Comparison of ENCODE assay signal across 13 cellular contexts in genomic region chr16:88532434-88533241, GRCh38. TPM values are rescaled to one million over a fixed set of nuclear protein-coding genes. Genes with fewer than 3 reads are reported as not detected.
A peak's percentile ranks its signal among the peaks of the same experiment; 100 is the strongest.
DNase-seq lines count a peak whose midpoint lies in the region; ATAC-seq and TF ChIP-seq lines count a peak whose summit lies in the region.
"Had no signal": no experiment of that assay in that cellular context is flagged by ENCODE, and none has a peak within 500 bp of the region (broad histone marks: within the 10 kb centered on the region; RNA-seq: fewer than 3 reads in every experiment).

No MANE protein-coding gene starts in this region.

- H3K36me3 ChIP-seq in HCT116 (ENCODE audit: control insufficient read depth in 1 of 2, insufficient read depth in 2 of 2, low read length in 2 of 2), result peaks cover 0 to 2% of the 10 kb centered on the region in 2 experiments; a peak in 1 of 4 replicates
- no peaks in the 10 kb centered on the region for H3K36me3 ChIP-seq in smooth muscle cell (ENCODE audit: low read depth)

- 88% methylated on average over 31 of the region's 37 CpGs for WGBS in smooth muscle cell (ENCODE audit: low lambda C conversion rate)

- BruUV-seq in HCT116 (replicated peaks; lab: Mats Ljungman, UMichigan), result no TSS peak

- no peaks in the 10 kb centered on the region for H3K9me3 ChIP-seq in HCT116 (ENCODE audit: control insufficient read depth in 1 of 2, insufficient read depth in 1 of 2, low read depth in 1 of 2, low read length in 2 of 2)
- H3K9me3 ChIP-seq in smooth muscle cell (replicated peaks; ENCODE audit: low read depth), result no peaks in the 10 kb centered on the region

- ATAC-seq in HCT116 (no peak), left lobe of liver (peak; percentile 9), GM21447 (IDR thresholded peaks at IDR 0.05; ENCODE audit: unreplicated experiment) (no peak), GM18505 (IDR thresholded peaks at IDR 0.05; ENCODE audit: unreplicated experiment) (no peak)
- ATAC-seq: activated T-cell treated with anti-CD3 and anti-CD28 coated beads, Interleukin-2, amount 50 U/mL, for 4 hours had no signal

- TF ChIP-seq POLR2A in HCT116 (IDR thresholded peaks at IDR 0.05; ENCODE audit: borderline replicate concordance, extremely low read depth, insufficient read depth, insufficient read length) (no peak), GM18505 (IDR thresholded peaks at IDR 0.05; ENCODE audit: borderline replicate concordance, extremely low read depth, insufficient read depth, insufficient read length) (no peak)

- H4K20me1 ChIP-seq in HCT116 (ENCODE audit: insufficient read depth) (no peaks in the 10 kb centered on the region), smooth muscle cell (ENCODE audit: low read depth) (peaks cover 18% of the 10 kb centered on the region)

- POLR2A ChIA-PET in HCT116 (lab: Charles Lee), result no interaction called here

- TF ChIP-seq RAD21 in HCT116 (IDR thresholded peaks at IDR 0.05; ENCODE audit: low read depth), result no peak

- CTCF ChIA-PET in HCT116 (lab: Charles Lee), result interaction anchor here (1.0 kb wide), 1 partner anchor 95 kb away, joined by 4 read pairs; no protein-coding TSS in a partner anchor

- H3K9me2 ChIP-seq in HCT116 (ENCODE audit: insufficient read depth), result no peaks in the 10 kb centered on the region

- TF ChIP-seq CTCF in HCT116 (IDR thresholded peaks at IDR 0.05 in 2 of 3, conservative IDR thresholded peaks at IDR 0.05 in 1 of 3; ENCODE audit: borderline replicate concordance in 1 of 3, insufficient read depth in 1 of 3, low read depth in 2 of 3, low read length in 2 of 3) (no peak), smooth muscle cell (IDR thresholded peaks at IDR 0.05; ENCODE audit: borderline replicate concordance, insufficient read depth, poor library complexity, severe bottlenecking) (no peak), GM13976 (IDR thresholded peaks at IDR 0.05; ENCODE audit: borderline replicate concordance, control extremely low read depth, extremely low read depth, insufficient read depth, missing control alignments) (no peak)

- H3K27ac ChIP-seq in HCT116 (ENCODE audit: low read depth, low read length) (no peak overlapping the region), cingulate gyrus (ENCODE audit: low read depth, low read length) (peak overlapping the region; percentile 39), smooth muscle cell (ENCODE audit: low read depth) (no peak overlapping the region)

- H3K79me2 ChIP-seq in HCT116 (ENCODE audit: insufficient read depth, low read length), result peaks cover 10% of the 10 kb centered on the region; the same call in 1 of the 2 replicates
- H3K79me2 ChIP-seq in smooth muscle cell (ENCODE audit: low read depth), result no peaks in the 10 kb centered on the region

- H3F3A ChIP-seq in smooth muscle cell (ENCODE audit: low read depth), result peaks cover 7% of the 10 kb centered on the region

- H3K27me3 ChIP-seq in HCT116 (ENCODE audit: insufficient read depth, low read length) (no peaks in the 10 kb centered on the region), smooth muscle cell (ENCODE audit: low read depth) (no peaks in the 10 kb centered on the region)

- RAD21 ChIA-PET in HCT116 (lab: Charles Lee; ENCODE audit: low non-redundant PET in 1 of 2, low total read pairs in 2 of 2, uncharacterized antibody in 2 of 2, unreplicated experiment in 2 of 2), result no interaction called here

- H2AFZ ChIP-seq in HCT116 (ENCODE audit: low read depth, low read length, poor library complexity, severe bottlenecking) (no peak overlapping the region), smooth muscle cell (ENCODE audit: low read depth) (no peak overlapping the region)

- intact Hi-C loops in HCT116 (cut with micrococcal nuclease), result no loop called here

- no peak for DNase-seq in HCT116 (ENCODE audit: low read depth, low spot score)
- no peak for DNase-seq in left lobe of liver (ENCODE audit: low spot score)
- DNase-seq in smooth muscle cell (lab: John Stamatoyannopoulos, UW; ENCODE audit: unreplicated experiment), result no peak
- DNase-seq in NCI-H2107 treated with DMSO at 0.1 percent for 48 hours (lab: John Stamatoyannopoulos, UW; ENCODE audit: unreplicated experiment), result no peak
- no peak for DNase-seq in GM13976 (ENCODE audit: low spot score)
- DNase-seq: activated CD4-positive, CD25-positive, alpha-beta regulatory T cell; activated T-cell treated with anti-CD3 and anti-CD28 coated beads, Interleukin-2, amount 50 U/mL, for 4 hours; GF-D8; NCI-H1092; NCI-H774 had no signal

- in situ Hi-C loops in GM13976 (cut with MboI; ENCODE audit: low sequenced_read_pairs, unreplicated experiment), result loop anchor here (25.0 kb wide), 1 partner anchor 95 kb away; no protein-coding TSS in a partner anchor

- H3K4me2 ChIP-seq in HCT116 (ENCODE audit: low read length) (no peak overlapping the region), smooth muscle cell (peak overlapping the region; percentile 86)

- H3K4me3 ChIP-seq in HCT116 (replicated peaks in 1 of 2; ENCODE audit: low read depth in 1 of 2, low read length in 2 of 2) (no peak overlapping the region), smooth muscle cell (peak overlapping the region; percentile 44)

- H3K4me1 ChIP-seq in HCT116 (ENCODE audit: control insufficient read depth in 1 of 2, insufficient read depth in 2 of 2, low read length in 2 of 2), result peaks cover 8 to 13% of the 10 kb centered on the region in 2 experiments
- H3K4me1 ChIP-seq in smooth muscle cell (ENCODE audit: low read depth), result peaks cover 5% of the 10 kb centered on the region

- H3K9ac ChIP-seq in HCT116 (ENCODE audit: low read length) (no peak overlapping the region), smooth muscle cell (ENCODE audit: low read depth) (no peak overlapping the region)

TF ChIP-seq in HCT116, 20 proteins besides CTCF, POLR2A, EP300 and RAD21:
- 0 out of 2 replicates have a peak, but pooled peaks have one; percentile 16 for TF ChIP-seq POLR2AphosphoS5 (IDR thresholded peaks at IDR 0.05; ENCODE audit: low read depth, low read length)
- TF ChIP-seq EZH2phosphoT487 (IDR thresholded peaks at IDR 0.05; ENCODE audit: borderline replicate concordance), result no peak
- TF ChIP-seq SIN3A (IDR thresholded peaks at IDR 0.05; ENCODE audit: low read depth), result no peak
- TF ChIP-seq EZH2 (IDR thresholded peaks at IDR 0.05), result no peak
- no peak for TF ChIP-seq ZNF274 (IDR thresholded peaks at IDR 0.05; ENCODE audit: low read depth, low read length)

RNA-seq across cellular contexts. Expression of gene ZC3H18, which starts 37.6 kb away (rescaled TPM):
- 57.8 TPM for total RNA-seq in HCT116 (2021; ENCODE audit: unreplicated experiment)
- polyA plus RNA-seq in HCT116 (2012), result 23.9 and 24.1 TPM in 2 replicates
- total RNA-seq in left lobe of liver, result 18.1 TPM
- total RNA-seq in smooth muscle cell, result 5.9 and 14.6 TPM in 2 replicates
- polyA plus RNA-seq in smooth muscle cell, result 30.4 and 36.1 TPM in 2 replicates
